ENCODE assay signal across 17 cellular contexts in the genomic region with DNA sequence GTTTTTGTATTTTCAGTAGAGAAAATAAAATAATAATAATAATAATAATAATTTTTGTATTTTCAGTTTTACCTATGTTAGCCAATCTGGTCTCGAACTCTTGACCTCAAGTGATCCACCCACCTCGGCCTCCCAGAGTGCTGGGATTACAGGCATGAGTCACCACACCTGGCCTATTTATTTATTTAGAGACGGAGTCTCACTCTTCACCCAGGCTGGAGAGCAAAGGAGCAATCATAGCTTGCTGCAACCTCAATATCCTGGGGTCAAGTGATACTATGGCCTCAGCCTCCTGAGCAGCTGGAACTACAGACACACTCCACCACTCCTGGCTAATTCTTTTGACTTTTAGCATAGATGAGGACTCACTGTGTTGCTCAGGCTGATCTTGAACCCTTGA.
DNase-seq lines count a peak whose midpoint lies in the region; ATAC-seq, FAIRE-seq and TF ChIP-seq lines count a peak whose summit lies in the region.
"Had no signal": no experiment of that assay in that cellular context is flagged by ENCODE, and none has a peak within 500 bp of the region (broad histone marks: within the 10 kb centered on the region; RNA-seq: fewer than 3 reads in every experiment).

No MANE protein-coding gene starts in this region.

- no peak for TF ChIP-seq CTCF in HCT116 (IDR thresholded peaks at IDR 0.05 in 2 of 3, conservative IDR thresholded peaks at IDR 0.05 in 1 of 3; ENCODE audit: borderline replicate concordance in 1 of 3, insufficient read depth in 1 of 3, low read depth in 2 of 3, low read length in 2 of 3)

- H3K9me2 ChIP-seq in HCT116 (ENCODE audit: insufficient read depth), result no peaks in the 10 kb centered on the region

- H3K79me2 ChIP-seq in HCT116 (ENCODE audit: insufficient read depth, low read length), result no peaks in the 10 kb centered on the region

- TF ChIP-seq POLR2A in HCT116 (IDR thresholded peaks at IDR 0.05; ENCODE audit: borderline replicate concordance, extremely low read depth, insufficient read depth, insufficient read length), result no peak

- H3K36me3 ChIP-seq in HCT116 (ENCODE audit: control insufficient read depth in 1 of 2, insufficient read depth in 2 of 2, low read length in 2 of 2), result no peaks in the 10 kb centered on the region
- H3K36me3 ChIP-seq: MG63 had no signal

- CTCF ChIA-PET in HCT116 (lab: Charles Lee), result interaction anchor here (1.2 to 1.8 kb wide), 6 partner anchors 10 to 418 kb away, joined by 3 to 7 read pairs (median 6); no protein-coding TSS in a partner anchor

- no peak overlapping the region for H3K9ac ChIP-seq in HCT116 (ENCODE audit: low read length)
- H3K9ac ChIP-seq: GM23248 had no signal

- peak; percentile 23 for DNase-seq in COLO668 (lab: John Stamatoyannopoulos, UW; ENCODE audit: unreplicated experiment)
- DNase-seq in HCT116 (ENCODE audit: low read depth, low spot score), result no peak
- peak; percentile 12 for DNase-seq in RCC 7860 (ENCODE audit: low spot score)
- no peak for DNase-seq in left colon
- no peak for DNase-seq in HCEC 1CT
- DNase-seq: DMS79, KG1, MG63, NCI-H1092, NCI-H146, NCI-H2107, SHP77 treated with DMSO at 0.1 percent for 48 hours had no signal

- H3K4me2 ChIP-seq in HCT116 (ENCODE audit: low read length), result peak overlapping the region; percentile 18

- intact Hi-C loops in HCT116 (cut with micrococcal nuclease) (loop anchor here (2.0 kb wide), 1 partner anchor 327 kb away; no protein-coding TSS in a partner anchor), left colon (cut with DNase I, micrococcal nuclease) (loop anchor here in 1 of 2 donors (10.0 kb wide), 1 partner anchor 163 kb away; a partner anchor contains a TSS)

- H3K4me3 ChIP-seq in HCT116 (replicated peaks in 1 of 2; ENCODE audit: low read depth in 1 of 2, low read length in 2 of 2), result no peak overlapping the region
- H3K4me3 ChIP-seq: GM23248, MG63 had no signal

- BruUV-seq in HCT116 (replicated peaks; lab: Mats Ljungman, UMichigan), result no TSS peak

- TF ChIP-seq RAD21 in HCT116 (IDR thresholded peaks at IDR 0.05; ENCODE audit: low read depth), result no peak

- RAD21 ChIA-PET in HCT116 (lab: Charles Lee; ENCODE audit: low non-redundant PET in 1 of 2, low total read pairs in 2 of 2, uncharacterized antibody in 2 of 2, unreplicated experiment in 2 of 2), result interaction anchor here in 1 of 2 experiments (1.2 kb wide), 1 partner anchor 168 kb away, joined by 3 read pairs; a partner anchor contains a TSS

- no peak for FAIRE-seq in RCC 7860 (lab: Jason Lieb, UNC)

- H3K9me3 ChIP-seq in HCT116 (ENCODE audit: control insufficient read depth in 1 of 2, insufficient read depth in 1 of 2, low read depth in 1 of 2, low read length in 2 of 2), result no peaks in the 10 kb centered on the region
- H3K9me3 ChIP-seq: MG63 had no signal

- no peaks in the 10 kb centered on the region for H4K20me1 ChIP-seq in HCT116 (ENCODE audit: insufficient read depth)

- peak overlapping the region; percentile 100 for H2AFZ ChIP-seq in HCT116 (ENCODE audit: low read depth, low read length, poor library complexity, severe bottlenecking)
- H2AFZ ChIP-seq: GM23248 had no signal

- H3K4me1 ChIP-seq in HCT116 (ENCODE audit: control insufficient read depth in 1 of 2, insufficient read depth in 2 of 2, low read length in 2 of 2), result peaks cover 3 to 19% of the 10 kb centered on the region in 2 experiments; a peak in 3 of 4 replicates

- H3K27me3 ChIP-seq in HCT116 (ENCODE audit: insufficient read depth, low read length), result no peaks in the 10 kb centered on the region
- H3K27me3 ChIP-seq: MG63 had no signal

- POLR2A ChIA-PET in HCT116 (lab: Charles Lee), result no interaction called here

- no peak for ATAC-seq in HCT116
- ATAC-seq in left colon, result peak; percentile 52
- no peak for ATAC-seq in HG02678 (IDR thresholded peaks at IDR 0.05; ENCODE audit: unreplicated experiment)
- no peak for ATAC-seq in GM21423 (IDR thresholded peaks at IDR 0.05; ENCODE audit: unreplicated experiment)
- ATAC-seq in GM18498 (IDR thresholded peaks at IDR 0.05; ENCODE audit: unreplicated experiment), result no peak

- no peak overlapping the region for H3K27ac ChIP-seq in HCT116 (ENCODE audit: low read depth, low read length)
- H3K27ac ChIP-seq: C4-2B, GM23248 had no signal

TF ChIP-seq in HCT116, 20 proteins besides CTCF, POLR2A, EP300 and RAD21:
- TF ChIP-seq SP1 (IDR thresholded peaks at IDR 0.05; ENCODE audit: low read depth) (no peak), ELF1 (IDR thresholded peaks at IDR 0.05; ENCODE audit: borderline replicate concordance, low read depth) (no peak), EZH2 (IDR thresholded peaks at IDR 0.05) (no peak), ZFX (IDR thresholded peaks at IDR 0.05) (no peak), EZH2phosphoT487 (IDR thresholded peaks at IDR 0.05; ENCODE audit: borderline replicate concordance) (no peak), JUND (IDR thresholded peaks at IDR 0.05) (no peak)

Comparison
In these comparisons a context has a peak if more than half of its experiments do, and no peak if none do; other contexts are left out.
1. DNase-seq: peak in COLO668 (single experiment) and RCC 7860 (single experiment); none in HCT116 (single experiment), left colon (0 of 2) and HCEC 1CT (single experiment).